Comparison of ENCODE assay signal across 17 cellular contexts in the genomic region with DNA sequence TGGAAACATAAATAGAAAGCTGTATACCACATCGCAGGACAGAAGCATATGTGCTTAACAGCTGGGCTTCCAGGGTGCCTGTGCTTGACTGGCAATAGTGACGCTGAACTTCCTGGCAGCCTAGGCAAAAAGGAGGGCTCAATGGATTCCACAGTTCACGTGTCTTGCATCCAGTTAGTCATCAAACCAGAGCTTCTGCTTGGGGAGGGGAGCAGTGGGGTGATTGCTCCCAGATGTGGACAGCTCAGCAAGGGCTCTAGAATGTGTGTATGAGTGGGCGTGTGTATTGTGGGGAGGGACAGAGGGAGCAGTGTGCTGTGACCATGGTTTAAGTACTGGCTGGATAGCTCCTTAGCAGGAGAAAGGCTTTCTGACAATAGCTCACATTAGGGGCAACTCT. TPM values are rescaled to one million over a fixed set of nuclear protein-coding genes. Genes with fewer than 3 reads are reported as not detected.
DNase-seq lines count a peak whose midpoint lies in the region; ATAC-seq and TF ChIP-seq lines count a peak whose summit lies in the region.
"Had no signal": no experiment of that assay in that cellular context is flagged by ENCODE, and none has a peak within 500 bp of the region (broad histone marks: within the 10 kb centered on the region; RNA-seq: fewer than 3 reads in every experiment).

No MANE protein-coding gene starts in this region.

- H3K9me3 ChIP-seq in psoas muscle: no peaks in the 10 kb centered on the region
- H3K9me3 ChIP-seq: Peyer's patch had no signal

- H3K27ac Mint-ChIP-seq in natural killer cell: no peak overlapping the region
- H3K27ac Mint-ChIP-seq: activated CD4-positive, alpha-beta T cell treated with anti-CD3 and anti-CD28 coated beads for 36 hours; T-helper 1 cell treated with Interleukin-12 subunit alpha and Interleukin-12 subunit beta and Interleukin-4 antibody, amounts not matched to agents 30 μg/mL and 1 μg/mL, for 36 hours; type B pancreatic cell had no signal

- H3K27me3 ChIP-seq in psoas muscle (ENCODE audit: insufficient read depth in 3 of 3, low read length in 2 of 3): peaks cover 0 to 15% (median 3%) of the 10 kb centered on the region in 3 donors
- H3K27me3 ChIP-seq: Peyer's patch had no signal

- H3K36me3 Mint-ChIP-seq in natural killer cell: no peaks in the 10 kb centered on the region
- H3K36me3 Mint-ChIP-seq: type B pancreatic cell had no signal

- no peak overlapping the region for H3K4me3 Mint-ChIP-seq in natural killer cell
- H3K4me3 Mint-ChIP-seq: activated CD4-positive, alpha-beta T cell treated with anti-CD3 and anti-CD28 coated beads for 36 hours; T-helper 1 cell treated with Interleukin-12 subunit alpha and Interleukin-12 subunit beta and Interleukin-4 antibody, amounts not matched to agents 30 μg/mL and 1 μg/mL, for 36 hours; type B pancreatic cell had no signal

- H3K9me3 Mint-ChIP-seq in natural killer cell: no peaks in the 10 kb centered on the region
- H3K9me3 Mint-ChIP-seq: T-helper 1 cell treated with Interleukin-12 subunit alpha and Interleukin-12 subunit beta and Interleukin-4 antibody, amounts not matched to agents 30 μg/mL and 1 μg/mL, for 36 hours had no signal

- no peaks in the 10 kb centered on the region for H3K4me1 Mint-ChIP-seq in natural killer cell
- H3K4me1 Mint-ChIP-seq: activated CD4-positive, alpha-beta T cell treated with anti-CD3 and anti-CD28 coated beads for 36 hours had no signal

- no peak for TF ChIP-seq CTCF in psoas muscle (IDR thresholded peaks at IDR 0.05)
- no peak for TF ChIP-seq CTCF in natural killer cell (IDR thresholded peaks at IDR 0.05)

- ATAC-seq in psoas muscle (peak; percentile 15 to 65 (median 54)), natural killer cell (no peak)
- ATAC-seq: activated CD4-positive, alpha-beta T cell treated with anti-CD3 and anti-CD28 coated beads for 36 hours had no signal

- no peak overlapping the region for H3K27ac ChIP-seq in psoas muscle
- H3K27ac ChIP-seq: Peyer's patch had no signal

- DNase-seq in COLO829 (ENCODE audit: low spot score): peak; percentile 22
- DNase-seq in HT1080 (ENCODE audit: low read depth): peak; percentile 74
- peak; percentile 53 for DNase-seq in fibroblast of gingiva (ENCODE audit: low read depth)
- DNase-seq in psoas muscle: peak in 1 of 2 donors; percentile 30
- DNase-seq in 8988T: no peak
- DNase-seq in iPS-NIHi11 (ENCODE audit: low spot score): no peak
- no peak for DNase-seq in MV-4-11 (lab: John Stamatoyannopoulos, UW)
- no peak for DNase-seq in natural killer cell
- DNase-seq: activated CD4-positive, alpha-beta T cell treated with anti-CD3 and anti-CD28 coated beads for 36 hours; GDM1; mesendoderm; NCI-H510A treated with DMSO at 0.1 percent for 48 hours; occipital lobe; Peyer's patch had no signal

- intact Hi-C loops in psoas muscle (cut with DNase I): no loop called here
- intact Hi-C loops in natural killer cell (cut with micrococcal nuclease): no loop called here

- H3K36me3 ChIP-seq in psoas muscle (ENCODE audit: insufficient read depth in 1 of 2, low read depth in 1 of 2): no peaks in the 10 kb centered on the region
- H3K36me3 ChIP-seq: Peyer's patch had no signal

- 32 to 44% (median 41%) methylated on average over 4 of the region's 4 CpGs for WGBS in psoas muscle, 3 donors

- H3K4me1 ChIP-seq in psoas muscle: no peaks in the 10 kb centered on the region
- H3K4me1 ChIP-seq: Peyer's patch had no signal

- peaks cover 7 to 16% of the 10 kb centered on the region in 2 donors for H3K27me3 Mint-ChIP-seq in natural killer cell (ENCODE audit: low read depth in 2 of 2)

- no peak overlapping the region for H3K4me3 ChIP-seq in psoas muscle
- H3K4me3 ChIP-seq: Peyer's patch had no signal

RNA-seq across cellular contexts. Expression of gene PRRG3, which starts 2.3 kb away (rescaled TPM):
- total RNA-seq in HT1080 (2014; rRNA removed; shearing (Covaris generic)): 0.37 TPM in 1 of 2 replicates, not detected in the other
- not detected in 2 replicates for polyA plus RNA-seq in HT1080 (2015; cell fraction: cytosol; rRNA removed)
- polyA plus RNA-seq in HT1080 (2015; cell fraction: nucleus; rRNA removed): 0.02 and 0.08 TPM in 2 replicates
- total RNA-seq in psoas muscle (1 to 10 TPM in 1 of 4 donors, under 1 TPM in 3; 0.32 to 1.7 (median 0.77) TPM), natural killer cell (not detected)
- under 1 TPM; 0.06 to 0.26 (median 0.14) TPM for polyA plus RNA-seq in psoas muscle
- total RNA-seq: activated CD4-positive, alpha-beta T cell treated with anti-CD3 and anti-CD28 coated beads for 36 hours had no signal

RNA-seq across cellular contexts. Expression of gene FATE1, which starts 18.3 kb away (rescaled TPM):
- total RNA-seq in HT1080 (2014; rRNA removed; shearing (Covaris generic)): not detected in 2 replicates
- polyA plus RNA-seq in HT1080 (2015; cell fraction: cytosol; rRNA removed): not detected in 2 replicates
- not detected in 2 replicates for polyA plus RNA-seq in HT1080 (2015; cell fraction: nucleus; rRNA removed)
- total RNA-seq in psoas muscle (under 1 TPM in 1 of 4 donors, not detected in 3; 0.39 TPM), natural killer cell (not detected)
- polyA plus RNA-seq in psoas muscle: under 1 TPM; 0.06 to 0.24 (median 0.07) TPM
- total RNA-seq: activated CD4-positive, alpha-beta T cell treated with anti-CD3 and anti-CD28 coated beads for 36 hours; occipital lobe; Peyer's patch had no signal
- polyA plus RNA-seq: esophagus had no signal

RNA-seq across cellular contexts. Expression of gene CNGA2, which starts 37.0 kb away (rescaled TPM):
- total RNA-seq in HT1080 (2014; rRNA removed; shearing (Covaris generic)): not detected in 2 replicates
- not detected in 2 replicates for polyA plus RNA-seq in HT1080 (2015; cell fraction: cytosol; rRNA removed)
- polyA plus RNA-seq in HT1080 (2015; cell fraction: nucleus; rRNA removed): not detected in 2 replicates
- total RNA-seq in psoas muscle: not detected
- polyA plus RNA-seq in psoas muscle: not detected
- total RNA-seq in natural killer cell: not detected
- total RNA-seq: activated CD4-positive, alpha-beta T cell treated with anti-CD3 and anti-CD28 coated beads for 36 hours; occipital lobe; Peyer's patch had no signal
- polyA plus RNA-seq: esophagus had no signal

Comparison
In these comparisons a context has a peak if more than half of its experiments do, and no peak if none do; other contexts are left out.
1. DNase-seq: peak in COLO829 (single experiment), HT1080 (single experiment) and fibroblast of gingiva (single experiment); none in 8988T (single experiment), iPS-NIHi11 (single experiment), MV-4-11 (single experiment) and natural killer cell (single experiment).
2. ATAC-seq: peak in psoas muscle (4 of 4); none in natural killer cell (0 of 3).